ENCODE assay signal across 9 cellular contexts in the genomic region with DNA sequence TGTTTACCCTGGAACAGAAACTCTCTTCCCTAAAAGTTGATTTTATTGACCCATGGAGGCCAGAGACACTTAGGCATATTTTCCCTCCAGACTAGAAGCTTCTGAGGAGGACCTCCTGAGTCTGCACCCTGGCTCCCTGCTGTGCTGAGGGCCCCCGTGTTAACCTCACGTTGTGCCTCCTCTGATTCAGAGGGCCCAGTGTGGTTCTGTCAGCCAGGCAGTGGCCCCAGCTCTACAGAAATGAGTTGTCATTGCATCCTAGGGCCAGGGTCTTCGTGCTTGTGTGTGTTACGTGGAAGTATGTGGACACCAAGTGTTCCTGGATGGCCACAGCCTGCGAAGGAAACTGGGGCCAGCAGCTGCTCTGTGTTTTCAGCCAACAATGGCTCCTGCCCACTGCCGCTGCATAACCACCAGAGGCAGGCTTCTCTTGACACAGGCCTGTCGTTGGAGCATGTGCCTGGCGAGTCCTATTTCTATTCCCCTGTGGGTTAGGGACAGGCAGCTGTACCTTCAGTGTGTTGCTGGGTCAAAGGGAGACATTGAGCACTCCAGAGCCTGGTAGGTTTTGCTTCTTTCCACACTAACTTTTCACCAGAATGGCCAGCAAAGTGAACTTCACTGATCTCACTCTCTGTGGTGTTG. TPM values are rescaled to one million over a fixed set of nuclear protein-coding genes. Genes with fewer than 3 reads are reported as not detected.
DNase-seq lines count a peak whose midpoint lies in the region; ATAC-seq and TF ChIP-seq lines count a peak whose summit lies in the region.
"Had no signal": no experiment of that assay in that cellular context is flagged by ENCODE, and none has a peak within 500 bp of the region (broad histone marks: within the 10 kb centered on the region; RNA-seq: fewer than 3 reads in every experiment).

No MANE protein-coding gene starts in this region.

- H3K9ac ChIP-seq in mammary epithelial cell (ENCODE audit: insufficient read depth, low read length): no peak overlapping the region
- H3K9ac ChIP-seq: KMS-11 had no signal

- 41 to 67% (median 57%) methylated on average over 7 to 8 of the region's 8 CpGs for WGBS in adrenal gland, 4 donors
- 81% methylated on average over 8 of the region's 8 CpGs for WGBS in mammary epithelial cell (ENCODE audit: low coverage, missing lambda C conversion rate)

- H3K4me2 ChIP-seq in mammary epithelial cell (ENCODE audit: insufficient read depth, low read depth, low read length): no peak overlapping the region
- H3K4me2 ChIP-seq: KMS-11 had no signal

- no peaks in the 10 kb centered on the region for H3K27me3 ChIP-seq in adrenal gland
- no peaks in the 10 kb centered on the region for H3K27me3 ChIP-seq in layer of hippocampus (ENCODE audit: control insufficient read depth, insufficient read depth, low read length)
- H3K27me3 ChIP-seq in mammary epithelial cell (ENCODE audit: insufficient read depth, low read length): no peaks in the 10 kb centered on the region

- H3K36me3 ChIP-seq in adrenal gland (replicated peaks in 1 of 2): peaks cover 0 to 43% of the 10 kb centered on the region in 2 donors
- H3K36me3 ChIP-seq in mammary epithelial cell (ENCODE audit: insufficient read depth, low read length): peaks cover 23% of the 10 kb centered on the region

- H3K4me1 ChIP-seq in adrenal gland (replicated peaks in 1 of 2) (peaks cover 62 to 64% of the 10 kb centered on the region in 2 donors), mammary epithelial cell (ENCODE audit: insufficient read depth, low read length) (peaks cover 33% of the 10 kb centered on the region)

- dilution Hi-C loops in mammary epithelial cell (cut with HindIII; ENCODE audit: low sequenced_read_pairs): no loop called here

- TF ChIP-seq POLR2A in adrenal gland (IDR thresholded peaks at IDR 0.05): no peak

- H3K9me3 ChIP-seq in adrenal gland (replicated peaks in 1 of 3): no peaks in the 10 kb centered on the region
- H3K9me3 ChIP-seq in mammary epithelial cell (replicated peaks; ENCODE audit: insufficient read depth, low read length): no peaks in the 10 kb centered on the region

- TF ChIP-seq CTCF in adrenal gland (IDR thresholded peaks at IDR 0.05): peak in 3 of 6 experiments; percentile 32 to 52 (median 34)
- TF ChIP-seq CTCF in mammary epithelial cell (conservative IDR thresholded peaks at IDR 0.05 in 1 of 2, IDR thresholded peaks at IDR 0.05 in 1 of 2; ENCODE audit: extremely low read depth in 1 of 2, insufficient read depth in 1 of 2, low read depth in 1 of 2, low read length in 2 of 2): peak in 1 of 2 donors; percentile 9

- DNase-seq in NCI-H1092 (lab: John Stamatoyannopoulos, UW) (peak; percentile 34), adrenal gland (peak in 3 of 7 donors; percentile 20 to 78 (median 37)), NCI-H345 (lab: John Stamatoyannopoulos, UW) (no peak), SKM-1 (lab: John Stamatoyannopoulos, UW; ENCODE audit: unreplicated experiment) (no peak), mammary epithelial cell (no peak)
- DNase-seq in stimulated activated CD4-positive, alpha-beta T cell treated with anti-CD3 and anti-CD28 coated beads, Interleukin-4, amount 100 ng/mL, for 48 hours (ENCODE audit: low read depth in 2 of 2): peak; percentile 51 to 59

- H3K27ac ChIP-seq in adrenal gland: peak overlapping the region; percentile 84 to 98 (median 89)
- H3K27ac ChIP-seq in layer of hippocampus (ENCODE audit: low read depth, low read length): peak overlapping the region; percentile 91
- H3K27ac ChIP-seq in mammary epithelial cell (ENCODE audit: insufficient read depth, low read depth, low read length): no peak overlapping the region
- H3K27ac ChIP-seq: KMS-11 had no signal

- no peak overlapping the region for H3K4me3 ChIP-seq in adrenal gland
- H3K4me3 ChIP-seq in mammary epithelial cell (replicated peaks in 1 of 3; ENCODE audit: insufficient read depth in 1 of 3, low read depth in 2 of 3, low read length in 3 of 3): no peak overlapping the region

- CTCF ChIA-PET in mammary epithelial cell (lab: Charles Lee; ENCODE audit: low non-redundant PET): no interaction called here

- no peak for ATAC-seq in GM18868 (IDR thresholded peaks at IDR 0.05; ENCODE audit: unreplicated experiment)

- H3K79me2 ChIP-seq in mammary epithelial cell (ENCODE audit: insufficient read depth, low read length): peaks cover 95% of the 10 kb centered on the region

- no TSS peak for BruUV-seq in mammary epithelial cell (replicated peaks; lab: Mats Ljungman, UMichigan)

- no peak overlapping the region for H2AFZ ChIP-seq in mammary epithelial cell (ENCODE audit: low read depth, low read length)

- intact Hi-C loops in adrenal gland (cut with DNase I): no loop called here
- intact Hi-C loops in mammary epithelial cell (cut with micrococcal nuclease): no loop called here

- H4K20me1 ChIP-seq in mammary epithelial cell (ENCODE audit: insufficient read depth, low read length): no peaks in the 10 kb centered on the region

- in situ Hi-C loops in mammary epithelial cell (cut with MboI; ENCODE audit: low sequenced_read_pairs in 2 of 2): no loop called here

RNA-seq across cellular contexts. Expression of a gene that starts 44.5 kb away (rescaled TPM):
- total RNA-seq in adrenal gland: 100 to 1,000 TPM in 3 of 8 donors, 10 to 100 TPM in 5; 43.3 to 149 (median 82.2) TPM
- polyA plus RNA-seq in adrenal gland: 100 to 1,000 TPM in 2 of 3 donors, 10 to 100 TPM in 1; 27.8 to 203 (median 197) TPM
- 100 to 1,000 TPM in 1 of 2 donors, 10 to 100 TPM in 1; 34.3 to 138 TPM for total RNA-seq in mammary epithelial cell
- polyA plus RNA-seq in mammary epithelial cell: 51.1 TPM
- polyA minus RNA-seq in mammary epithelial cell: 93.6 TPM

RNA-seq across cellular contexts. Expression of a gene that starts 56.3 kb away (rescaled TPM):
- total RNA-seq in adrenal gland: 10 to 100 TPM; 15.3 to 38.8 (median 27.6) TPM
- 10 to 100 TPM; 18.9 to 35.2 (median 21.9) TPM for polyA plus RNA-seq in adrenal gland
- 10 to 100 TPM; 14.7 to 18.8 TPM for total RNA-seq in mammary epithelial cell
- polyA plus RNA-seq in mammary epithelial cell: 10.5 TPM
- 2.3 TPM for polyA minus RNA-seq in mammary epithelial cell

Comparison
In these comparisons a context has a peak if more than half of its experiments do, and no peak if none do; other contexts are left out.
1. DNase-seq: peak in NCI-H1092 (single experiment) and stimulated activated CD4-positive, alpha-beta T cell treated with anti-CD3 and anti-CD28 coated beads, Interleukin-4, amount 100 ng/mL, for 48 hours (2 of 2); none in NCI-H345 (single experiment), SKM-1 (single experiment) and mammary epithelial cell (single experiment).